ENCODE assay signal across 14 cellular contexts in genomic region chr1:210129759-210130158, GRCh38.
A peak's percentile ranks its signal among the peaks of the same experiment; 100 is the strongest.
DNase-seq lines count a peak whose midpoint lies in the region; ATAC-seq and TF ChIP-seq lines count a peak whose summit lies in the region.
"Had no signal": no experiment of that assay in that cellular context is flagged by ENCODE, and none has a peak within 500 bp of the region (broad histone marks: within the 10 kb centered on the region; RNA-seq: fewer than 3 reads in every experiment).

No MANE protein-coding gene starts in this region.

- peak; percentile 39 for ATAC-seq in activated CD8-positive, alpha-beta T cell treated with anti-CD3 and anti-CD28 coated beads for 36 hours
- ATAC-seq in activated CD8-positive, alpha-beta T cell treated with anti-CD3 and anti-CD28 coated beads, Interleukin-2, amount 10 ng/mL, durations not matched to agents 7 days and 5 days: no peak
- ATAC-seq in GM21717 (IDR thresholded peaks at IDR 0.05; ENCODE audit: unreplicated experiment): peak; percentile 93
- ATAC-seq in HG03342 (IDR thresholded peaks at IDR 0.05; ENCODE audit: unreplicated experiment): peak; percentile 82
- ATAC-seq in stimulated activated naive B cell treated with anti-CD40 and anti-IgM and Interleukin-4, amounts not matched to agents 10 μg/mL and 1 μg/mL and 100 μg/mL, for 72 hours (replicated peaks): peak; percentile 65 to 95
- ATAC-seq in left ventricle myocardium superior: no peak
- ATAC-seq in HG03135 (IDR thresholded peaks at IDR 0.05; ENCODE audit: unreplicated experiment): no peak
- ATAC-seq: left lung had no signal

- DNase-seq in activated CD8-positive, alpha-beta T cell treated with anti-CD3 and anti-CD28 coated beads for 36 hours: no peak
- no peak for DNase-seq in activated CD8-positive, alpha-beta T cell treated with anti-CD3 and anti-CD28 coated beads, Interleukin-2, amount 10 ng/mL, durations not matched to agents 7 days and 5 days
- no peak for DNase-seq in stimulated activated naive B cell treated with anti-CD40 and anti-IgM and Interleukin-4, amounts not matched to agents 10 μg/mL and 1 μg/mL and 100 μg/mL, for 72 hours
- DNase-seq in activated CD4-positive, alpha-beta memory T cell treated with anti-CD3 and anti-CD28 coated beads, Interleukin-2, amount 10 ng/mL, durations not matched to agents 7 days and 5 days: no peak
- no peak for DNase-seq in left ventricle myocardium superior
- DNase-seq: activated CD4-positive, alpha-beta T cell treated with anti-CD3 and anti-CD28 coated beads for 48 hours; activated gamma-delta T cell treated with Interleukin-2 at 50 U/mL for 16 hours; cerebellar nuclear complex; left lung; NCI-H2171; tibial artery had no signal

- POLR2A ChIA-PET in activated CD8-positive, alpha-beta T cell treated with anti-CD3 and anti-CD28 coated beads for 36 hours (lab: Charles Lee): no interaction called here
- POLR2A ChIA-PET in activated CD8-positive, alpha-beta T cell treated with anti-CD3 and anti-CD28 coated beads, Interleukin-2, amount 10 ng/mL, durations not matched to agents 7 days and 5 days (lab: Charles Lee): no interaction called here
- POLR2A ChIA-PET in activated CD4-positive, alpha-beta memory T cell treated with anti-CD3 and anti-CD28 coated beads, Interleukin-2, amount 10 ng/mL, durations not matched to agents 7 days and 5 days (lab: Charles Lee): no interaction called here

- H3K9me3 Mint-ChIP-seq in activated CD8-positive, alpha-beta T cell treated with anti-CD3 and anti-CD28 coated beads for 36 hours: no peaks in the 10 kb centered on the region
- no peaks in the 10 kb centered on the region for H3K9me3 Mint-ChIP-seq in activated CD8-positive, alpha-beta T cell treated with anti-CD3 and anti-CD28 coated beads, Interleukin-2, amount 10 ng/mL, durations not matched to agents 7 days and 5 days (ENCODE audit: insufficient read depth)
- no peaks in the 10 kb centered on the region for H3K9me3 Mint-ChIP-seq in stimulated activated naive B cell treated with anti-CD40 and anti-IgM and Interleukin-4, amounts not matched to agents 10 μg/mL and 1 μg/mL and 100 μg/mL, for 72 hours
- no peaks in the 10 kb centered on the region for H3K9me3 Mint-ChIP-seq in activated CD4-positive, alpha-beta memory T cell treated with anti-CD3 and anti-CD28 coated beads, Interleukin-2, amount 10 ng/mL, durations not matched to agents 7 days and 5 days

- no peak for TF ChIP-seq CTCF in activated CD8-positive, alpha-beta T cell treated with anti-CD3 and anti-CD28 coated beads for 36 hours (IDR thresholded peaks at IDR 0.05)

- H3K27me3 Mint-ChIP-seq in activated CD8-positive, alpha-beta T cell treated with anti-CD3 and anti-CD28 coated beads for 36 hours: no peaks in the 10 kb centered on the region
- H3K27me3 Mint-ChIP-seq in activated CD8-positive, alpha-beta T cell treated with anti-CD3 and anti-CD28 coated beads, Interleukin-2, amount 10 ng/mL, durations not matched to agents 7 days and 5 days (ENCODE audit: low read depth): no peaks in the 10 kb centered on the region
- peaks cover 5 to 12% of the 10 kb centered on the region in 2 donors for H3K27me3 Mint-ChIP-seq in stimulated activated naive B cell treated with anti-CD40 and anti-IgM and Interleukin-4, amounts not matched to agents 10 μg/mL and 1 μg/mL and 100 μg/mL, for 72 hours
- H3K27me3 Mint-ChIP-seq in activated CD4-positive, alpha-beta memory T cell treated with anti-CD3 and anti-CD28 coated beads, Interleukin-2, amount 10 ng/mL, durations not matched to agents 7 days and 5 days: peaks cover 4% of the 10 kb centered on the region

- no peak overlapping the region for H3K27ac Mint-ChIP-seq in activated CD8-positive, alpha-beta T cell treated with anti-CD3 and anti-CD28 coated beads for 36 hours
- no peak overlapping the region for H3K27ac Mint-ChIP-seq in activated CD8-positive, alpha-beta T cell treated with anti-CD3 and anti-CD28 coated beads, Interleukin-2, amount 10 ng/mL, durations not matched to agents 7 days and 5 days
- no peak overlapping the region for H3K27ac Mint-ChIP-seq in stimulated activated naive B cell treated with anti-CD40 and anti-IgM and Interleukin-4, amounts not matched to agents 10 μg/mL and 1 μg/mL and 100 μg/mL, for 72 hours
- no peak overlapping the region for H3K27ac Mint-ChIP-seq in activated CD4-positive, alpha-beta memory T cell treated with anti-CD3 and anti-CD28 coated beads, Interleukin-2, amount 10 ng/mL, durations not matched to agents 7 days and 5 days

- H3K36me3 Mint-ChIP-seq in activated CD8-positive, alpha-beta T cell treated with anti-CD3 and anti-CD28 coated beads for 36 hours (ENCODE audit: low read depth): no peaks in the 10 kb centered on the region
- H3K36me3 Mint-ChIP-seq in activated CD8-positive, alpha-beta T cell treated with anti-CD3 and anti-CD28 coated beads, Interleukin-2, amount 10 ng/mL, durations not matched to agents 7 days and 5 days (ENCODE audit: low read depth): no peaks in the 10 kb centered on the region
- no peaks in the 10 kb centered on the region for H3K36me3 Mint-ChIP-seq in stimulated activated naive B cell treated with anti-CD40 and anti-IgM and Interleukin-4, amounts not matched to agents 10 μg/mL and 1 μg/mL and 100 μg/mL, for 72 hours
- H3K36me3 Mint-ChIP-seq in activated CD4-positive, alpha-beta memory T cell treated with anti-CD3 and anti-CD28 coated beads, Interleukin-2, amount 10 ng/mL, durations not matched to agents 7 days and 5 days (ENCODE audit: low read depth): no peaks in the 10 kb centered on the region

- H3K4me1 Mint-ChIP-seq in activated CD8-positive, alpha-beta T cell treated with anti-CD3 and anti-CD28 coated beads for 36 hours (ENCODE audit: low read depth): no peaks in the 10 kb centered on the region
- no peaks in the 10 kb centered on the region for H3K4me1 Mint-ChIP-seq in activated CD8-positive, alpha-beta T cell treated with anti-CD3 and anti-CD28 coated beads, Interleukin-2, amount 10 ng/mL, durations not matched to agents 7 days and 5 days (ENCODE audit: low read depth)
- H3K4me1 Mint-ChIP-seq in stimulated activated naive B cell treated with anti-CD40 and anti-IgM and Interleukin-4, amounts not matched to agents 10 μg/mL and 1 μg/mL and 100 μg/mL, for 72 hours: peaks cover 0 to 2% of the 10 kb centered on the region in 2 donors
- no peaks in the 10 kb centered on the region for H3K4me1 Mint-ChIP-seq in activated CD4-positive, alpha-beta memory T cell treated with anti-CD3 and anti-CD28 coated beads, Interleukin-2, amount 10 ng/mL, durations not matched to agents 7 days and 5 days

- intact Hi-C loops in activated CD8-positive, alpha-beta T cell treated with anti-CD3 and anti-CD28 coated beads for 36 hours (cut with micrococcal nuclease): no loop called here
- intact Hi-C loops in left ventricle myocardium superior (cut with micrococcal nuclease): no loop called here

- CTCF ChIA-PET in activated CD8-positive, alpha-beta T cell treated with anti-CD3 and anti-CD28 coated beads for 36 hours (lab: Charles Lee): interaction anchor here (1.4 kb wide), 1 partner anchor 181 kb away, joined by 3 read pairs; no protein-coding TSS in a partner anchor
- CTCF ChIA-PET in activated CD8-positive, alpha-beta T cell treated with anti-CD3 and anti-CD28 coated beads, Interleukin-2, amount 10 ng/mL, durations not matched to agents 7 days and 5 days (lab: Charles Lee): no interaction called here
- CTCF ChIA-PET in activated CD4-positive, alpha-beta memory T cell treated with anti-CD3 and anti-CD28 coated beads, Interleukin-2, amount 10 ng/mL, durations not matched to agents 7 days and 5 days (lab: Charles Lee): no interaction called here

- H3K4me3 Mint-ChIP-seq in activated CD8-positive, alpha-beta T cell treated with anti-CD3 and anti-CD28 coated beads for 36 hours: no peak overlapping the region
- no peak overlapping the region for H3K4me3 Mint-ChIP-seq in activated CD8-positive, alpha-beta T cell treated with anti-CD3 and anti-CD28 coated beads, Interleukin-2, amount 10 ng/mL, durations not matched to agents 7 days and 5 days
- H3K4me3 Mint-ChIP-seq in stimulated activated naive B cell treated with anti-CD40 and anti-IgM and Interleukin-4, amounts not matched to agents 10 μg/mL and 1 μg/mL and 100 μg/mL, for 72 hours: no peak overlapping the region
- H3K4me3 Mint-ChIP-seq in activated CD4-positive, alpha-beta memory T cell treated with anti-CD3 and anti-CD28 coated beads, Interleukin-2, amount 10 ng/mL, durations not matched to agents 7 days and 5 days: no peak overlapping the region

Comparison
In these comparisons a context has a peak if more than half of its experiments do, and no peak if none do; other contexts are left out.
1. ATAC-seq: peak in activated CD8-positive, alpha-beta T cell treated with anti-CD3 and anti-CD28 coated beads for 36 hours (single experiment), GM21717 (single experiment), HG03342 (single experiment) and stimulated activated naive B cell treated with anti-CD40 and anti-IgM and Interleukin-4, amounts not matched to agents 10 μg/mL and 1 μg/mL and 100 μg/mL, for 72 hours (2 of 2); none in activated CD8-positive, alpha-beta T cell treated with anti-CD3 and anti-CD28 coated beads, Interleukin-2, amount 10 ng/mL, durations not matched to agents 7 days and 5 days (single experiment), left ventricle myocardium superior (single experiment) and HG03135 (single experiment).